21 cellular contexts compared by ENCODE assay signal in the genomic region with DNA sequence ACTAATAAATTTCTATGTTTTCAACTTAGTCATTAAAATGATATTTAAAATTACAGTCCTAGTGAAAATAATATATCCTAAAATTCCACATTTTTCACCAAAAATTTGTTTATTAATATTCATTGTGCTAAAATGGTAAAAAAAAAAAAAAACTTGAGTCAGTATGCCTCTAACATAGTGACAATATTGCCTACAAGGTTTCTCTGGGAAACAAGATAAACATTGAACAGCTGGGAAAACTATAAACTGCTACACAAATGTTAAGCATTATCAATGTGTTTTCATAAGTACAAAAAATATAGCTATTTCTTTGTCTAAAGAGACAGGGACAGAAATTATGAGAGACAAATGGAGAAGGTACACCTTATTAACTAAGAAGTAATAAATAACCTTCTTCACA.
A peak's percentile ranks its signal among the peaks of the same experiment; 100 is the strongest.
DNase-seq lines count a peak whose midpoint lies in the region; ATAC-seq, FAIRE-seq and TF ChIP-seq lines count a peak whose summit lies in the region.
"Had no signal": no experiment of that assay in that cellular context is flagged by ENCODE, and none has a peak within 500 bp of the region (broad histone marks: within the 10 kb centered on the region; RNA-seq: fewer than 3 reads in every experiment).

No MANE protein-coding gene starts in this region.

- peaks cover 11% of the 10 kb centered on the region for H3K4me1 Mint-ChIP-seq in endodermal cell
- H3K4me1 Mint-ChIP-seq: IgD-negative memory B cell had no signal

- H3K27ac Mint-ChIP-seq in endodermal cell, result no peak overlapping the region
- H3K27ac Mint-ChIP-seq: B cell; CD8-positive, alpha-beta T cell; HFFc6; IgD-negative memory B cell had no signal

- no peaks in the 10 kb centered on the region for H3K9me3 Mint-ChIP-seq in endodermal cell
- H3K9me3 Mint-ChIP-seq: CD8-positive, alpha-beta T cell; GM23338; HFFc6; IgD-negative memory B cell had no signal

- no peaks in the 10 kb centered on the region for H3K4me1 ChIP-seq in endodermal cell (ENCODE audit: control insufficient read depth, insufficient read depth, low read length)

- peaks cover 20% of the 10 kb centered on the region for H3K36me3 ChIP-seq in endodermal cell (ENCODE audit: control insufficient read depth, insufficient read depth, low read length)
- H3K36me3 ChIP-seq: BLaER1 treated with 17β-estradiol and CSF1 and Interleukin-3, amounts not matched to agents 10 nM and 100 nM had no signal

- H3K27me3 ChIP-seq in endodermal cell (ENCODE audit: control insufficient read depth, insufficient read depth, low read length, poor library complexity, severe bottlenecking), result no peaks in the 10 kb centered on the region
- H3K27me3 ChIP-seq: BLaER1 treated with 17β-estradiol and CSF1 and Interleukin-3, amounts not matched to agents 10 nM and 100 nM had no signal

- no peak overlapping the region for H3K4me3 Mint-ChIP-seq in endodermal cell
- H3K4me3 Mint-ChIP-seq: B cell; CD8-positive, alpha-beta T cell; GM23338; HFFc6; IgD-negative memory B cell had no signal

- no peak overlapping the region for H3K9ac ChIP-seq in endodermal cell (ENCODE audit: extremely low read depth, low read length, poor library complexity, severe bottlenecking)
- H3K9ac ChIP-seq: BLaER1 treated with 17β-estradiol and CSF1 and Interleukin-3, amounts not matched to agents 10 nM and 100 nM had no signal

- H3K27ac ChIP-seq in endodermal cell (ENCODE audit: low read depth, low read length), result no peak overlapping the region
- H3K27ac ChIP-seq: BLaER1 treated with 17β-estradiol and CSF1 and Interleukin-3, amounts not matched to agents 10 nM and 100 nM had no signal

- peak; percentile 0 for DNase-seq in NCI-H2171 treated with DMSO at 0.1 percent for 48 hours (lab: John Stamatoyannopoulos, UW)
- DNase-seq in NCI-H2171 (lab: John Stamatoyannopoulos, UW), result no peak
- no peak for DNase-seq in RCC 7860 (ENCODE audit: low spot score)
- DNase-seq in NCI-H146 (lab: John Stamatoyannopoulos, UW), result no peak
- DNase-seq in endodermal cell, result no peak
- DNase-seq: Calu3; CD8-positive, alpha-beta T cell; GDM1; H7; HFFc6 had no signal

- ATAC-seq in HG03045 (IDR thresholded peaks at IDR 0.05; ENCODE audit: unreplicated experiment), result no peak
- ATAC-seq: CD8-positive, alpha-beta T cell; GM23338; HCT116; HepG2 had no signal

- H3K4me3 ChIP-seq in endodermal cell (ENCODE audit: low read length), result no peak overlapping the region
- H3K4me3 ChIP-seq: BLaER1 treated with 17β-estradiol and CSF1 and Interleukin-3, amounts not matched to agents 10 nM and 100 nM; GM23338 had no signal

- FAIRE-seq in RCC 7860 (lab: Jason Lieb, UNC) (peak; percentile 29), endometrium (lab: Jason Lieb, UNC) (peak; percentile 8)
- FAIRE-seq: GM12892, GM18507, HepG2, HTR-8/SVneo had no signal

- H3K36me3 Mint-ChIP-seq in endodermal cell (ENCODE audit: low read depth), result peaks cover 16% of the 10 kb centered on the region
- H3K36me3 Mint-ChIP-seq: IgD-negative memory B cell had no signal

- H3K27me3 Mint-ChIP-seq in endodermal cell (ENCODE audit: insufficient read depth), result no peaks in the 10 kb centered on the region
- H3K27me3 Mint-ChIP-seq: B cell, IgD-negative memory B cell had no signal

- no peaks in the 10 kb centered on the region for H3K9me3 ChIP-seq in endodermal cell (ENCODE audit: control insufficient read depth, low read length)
- H3K9me3 ChIP-seq: BLaER1 treated with 17β-estradiol and CSF1 and Interleukin-3, amounts not matched to agents 10 nM and 100 nM had no signal

- TF ChIP-seq CTCF in endodermal cell (conservative IDR thresholded peaks at IDR 0.05), result no peak
